ENCODE assay signal across 19 cellular contexts in genomic region chr14:22449612-22449930, GRCh38.
A peak's percentile ranks its signal among the peaks of the same experiment; 100 is the strongest.
DNase-seq lines count a peak whose midpoint lies in the region; ATAC-seq, FAIRE-seq and TF ChIP-seq lines count a peak whose summit lies in the region.
"Had no signal": no experiment of that assay in that cellular context is flagged by ENCODE, and none has a peak within 500 bp of the region (broad histone marks: within the 10 kb centered on the region; RNA-seq: fewer than 3 reads in every experiment).

No MANE protein-coding gene starts in this region.

- H3K27me3 Mint-ChIP-seq in chondrocyte (ENCODE audit: low read depth), result peaks cover 2% of the 10 kb centered on the region
- H3K27me3 Mint-ChIP-seq in natural killer cell treated with Interleukin-12 subunit alpha and Interleukin-12 subunit beta and Interleukin-15 and Interleukin-18, amount 100 ng/mL, for 72 hours, result no peaks in the 10 kb centered on the region
- H3K27me3 Mint-ChIP-seq: B cell; CD4-positive, alpha-beta T cell had no signal

- WGBS in aorta, 2 donors, result 57 to 68% methylated on average over 3 of the region's 3 CpGs

- no peak overlapping the region for H3K27ac ChIP-seq in aorta (ENCODE audit: low read depth in 1 of 2, low read length in 2 of 2)
- H3K27ac ChIP-seq: SJSA1 had no signal

- peak overlapping the region; percentile 61 for H3K27ac Mint-ChIP-seq in chondrocyte (ENCODE audit: unreplicated experiment)
- H3K27ac Mint-ChIP-seq in natural killer cell treated with Interleukin-12 subunit alpha and Interleukin-12 subunit beta and Interleukin-15 and Interleukin-18, amount 100 ng/mL, for 72 hours, result peak overlapping the region; percentile 93 to 95
- H3K27ac Mint-ChIP-seq: CD4-positive, alpha-beta T cell had no signal

- H3K27me3 ChIP-seq in aorta (ENCODE audit: control insufficient read depth in 1 of 2, insufficient read depth in 2 of 2, low read length in 1 of 2), result no peaks in the 10 kb centered on the region
- H3K27me3 ChIP-seq: SJSA1 had no signal

- no peaks in the 10 kb centered on the region for H3K4me1 ChIP-seq in aorta (ENCODE audit: control insufficient read depth in 1 of 2, insufficient read depth in 2 of 2, low read length in 2 of 2)
- H3K4me1 ChIP-seq: SJSA1 had no signal

- no peaks in the 10 kb centered on the region for H3K36me3 ChIP-seq in aorta (ENCODE audit: control insufficient read depth in 1 of 2, insufficient read depth in 2 of 2, low read length in 1 of 2)
- H3K36me3 ChIP-seq: SJSA1 had no signal

- no peak overlapping the region for H3K4me3 Mint-ChIP-seq in chondrocyte (ENCODE audit: unreplicated experiment)
- peak overlapping the region; percentile 85 for H3K4me3 Mint-ChIP-seq in natural killer cell treated with Interleukin-12 subunit alpha and Interleukin-12 subunit beta and Interleukin-15 and Interleukin-18, amount 100 ng/mL, for 72 hours
- H3K4me3 Mint-ChIP-seq: B cell; CD4-positive, alpha-beta T cell had no signal

- TF ChIP-seq CTCF in NB4 (IDR thresholded peaks at IDR 0.05; ENCODE audit: low read depth, low read length), result no peak
- no peak for TF ChIP-seq CTCF in chondrocyte (IDR thresholded peaks at IDR 0.05)

- DNase-seq in GM12891 (ENCODE audit: insufficient read length, low spot score) (no peak), NB4 (ENCODE audit: low read depth) (no peak), chondrocyte (ENCODE audit: low spot score) (no peak), mucosa of gallbladder (ENCODE audit: low spot score) (no peak), aorta (no peak), NCI-H1092 treated with DMSO at 0.1 percent for 48 hours (lab: John Stamatoyannopoulos, UW) (no peak), SW 1271 (lab: John Stamatoyannopoulos, UW) (no peak)
- no peak for DNase-seq in natural killer cell treated with Interleukin-12 subunit alpha and Interleukin-12 subunit beta and Interleukin-15 and Interleukin-18, amount 100 ng/mL, for 72 hours (ENCODE audit: low spot score)
- DNase-seq: CD4-positive, alpha-beta T cell; DMS79 treated with DMSO at 0.1 percent for 48 hours; GDM1; Karpas-422; MM.1S; NCI-H187 treated with DMSO at 0.1 percent for 48 hours; NCI-H2171 treated with DMSO at 0.1 percent for 48 hours; NCI-H510A had no signal

- no peaks in the 10 kb centered on the region for H3K9me3 Mint-ChIP-seq in chondrocyte (ENCODE audit: low read depth)
- peaks cover 4% of the 10 kb centered on the region for H3K9me3 Mint-ChIP-seq in natural killer cell treated with Interleukin-12 subunit alpha and Interleukin-12 subunit beta and Interleukin-15 and Interleukin-18, amount 100 ng/mL, for 72 hours
- H3K9me3 Mint-ChIP-seq: CD4-positive, alpha-beta T cell had no signal

- H3K4me3 ChIP-seq in NB4 (ENCODE audit: low read depth, low read length) (peak overlapping the region; percentile 72), aorta (ENCODE audit: low read length in 2 of 2) (no peak overlapping the region)
- H3K4me3 ChIP-seq: SJSA1 had no signal

- H3K36me3 Mint-ChIP-seq in chondrocyte (ENCODE audit: low read depth), result no peaks in the 10 kb centered on the region
- H3K36me3 Mint-ChIP-seq in natural killer cell treated with Interleukin-12 subunit alpha and Interleukin-12 subunit beta and Interleukin-15 and Interleukin-18, amount 100 ng/mL, for 72 hours, result peaks cover 13% of the 10 kb centered on the region

- intact Hi-C loops in aorta (cut with DNase I), result no loop called here

- TF ChIP-seq POLR2A in GM12891 (IDR thresholded peaks at IDR 0.05; ENCODE audit: low read depth, low read length), result no peak
- TF ChIP-seq POLR2A in NB4 (IDR thresholded peaks at IDR 0.05; ENCODE audit: extremely low read depth, insufficient read length), result no peak

- ATAC-seq in natural killer cell treated with Interleukin-12 subunit alpha and Interleukin-12 subunit beta and Interleukin-15 and Interleukin-18, amount 100 ng/mL, for 72 hours, result no peak
- no peak for ATAC-seq in aorta (ENCODE audit: low FRiP score)

- peak; percentile 28 for FAIRE-seq in GM12891 (lab: Jason Lieb, UNC)
- FAIRE-seq: H54 had no signal

- H3K4me1 Mint-ChIP-seq in chondrocyte (ENCODE audit: low read depth), result peaks cover 13% of the 10 kb centered on the region
- peaks cover 83 to 84% of the 10 kb centered on the region in 2 donors for H3K4me1 Mint-ChIP-seq in natural killer cell treated with Interleukin-12 subunit alpha and Interleukin-12 subunit beta and Interleukin-15 and Interleukin-18, amount 100 ng/mL, for 72 hours (ENCODE audit: low read depth in 2 of 2)

- no peaks in the 10 kb centered on the region for H3K9me3 ChIP-seq in aorta (ENCODE audit: control insufficient read depth, low read length)
- H3K9me3 ChIP-seq: SJSA1 had no signal

TF ChIP-seq in GM12891, 5 proteins besides CTCF, POLR2A, EP300 and RAD21:
- TF ChIP-seq POLR2AphosphoS5 (IDR thresholded peaks at IDR 0.05; ENCODE audit: low read depth, low read length), result no peak
- TF ChIP-seq POU2F2 (IDR thresholded peaks at IDR 0.05; ENCODE audit: low read depth, low read length), result no peak
- TF ChIP-seq SPI1 (IDR thresholded peaks at IDR 0.05; ENCODE audit: low read depth, low read length), result no peak
- TF ChIP-seq PAX5 (IDR thresholded peaks at IDR 0.05; ENCODE audit: insufficient read depth, low read length, severe bottlenecking), result no peak
- no peak for TF ChIP-seq TAF1 (IDR thresholded peaks at IDR 0.05; ENCODE audit: low read depth, low read length)
